In the genomic region with DNA sequence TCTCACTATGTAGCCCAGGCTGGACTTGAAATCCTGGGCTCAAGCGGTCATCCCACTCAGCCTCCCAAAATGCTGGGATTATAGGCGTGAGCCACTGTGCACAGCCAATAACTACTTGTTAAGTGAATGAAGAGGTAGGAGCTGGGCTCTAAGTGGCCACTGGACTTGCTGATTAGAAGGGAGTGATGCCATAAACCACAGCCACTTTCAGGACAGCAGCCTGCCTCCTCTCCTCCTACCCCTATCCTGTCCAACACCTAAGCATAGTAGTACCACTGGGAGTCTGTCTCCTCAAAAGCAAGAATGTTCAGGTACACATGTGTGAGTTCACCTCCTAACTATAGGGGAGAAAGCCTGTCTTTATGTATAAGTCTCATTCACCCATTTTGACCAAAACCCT, we compare ENCODE assay signal across 14 cellular contexts.
"Had no signal": no experiment of that assay in that cellular context is flagged by ENCODE, and none has a peak within 500 bp of the region (broad histone marks: within the 10 kb centered on the region; RNA-seq: fewer than 3 reads in every experiment).

No MANE protein-coding gene starts in this region.

- H3K9me3 Mint-ChIP-seq: natural killer cell, neural progenitor cell, type B pancreatic cell had no signal

- H3K4me1 ChIP-seq: neural progenitor cell had no signal

- H3K4me2 ChIP-seq: neural progenitor cell, smooth muscle cell had no signal

- H3K27me3 ChIP-seq: esophagus muscularis mucosa, gastrocnemius medialis, heart right ventricle, neural progenitor cell, ovary had no signal

- ATAC-seq: gastrocnemius medialis, mucosa of descending colon, natural killer cell, right cardiac atrium had no signal

- H3K27ac ChIP-seq: neural progenitor cell, ovary had no signal

- H3K27ac Mint-ChIP-seq: neural progenitor cell, type B pancreatic cell had no signal

- H3K36me3 ChIP-seq: neural progenitor cell, ovary had no signal

- H3K9ac ChIP-seq: neural progenitor cell had no signal

- H3K9me3 ChIP-seq: esophagus muscularis mucosa, gastrocnemius medialis, heart right ventricle, mucosa of descending colon, ovary had no signal

- H3K36me3 Mint-ChIP-seq: natural killer cell had no signal

- H3K4me3 ChIP-seq: esophagus muscularis mucosa, gastrocnemius medialis, heart right ventricle, mucosa of descending colon, neural progenitor cell, ovary, smooth muscle cell had no signal

- H3K4me3 Mint-ChIP-seq: natural killer cell, neural progenitor cell, type B pancreatic cell had no signal

- H3K27me3 Mint-ChIP-seq: type B pancreatic cell had no signal

- DNase-seq: effector memory CD4-positive, alpha-beta T cell; gastrocnemius medialis; heart right ventricle; kidney glomerular epithelial cell; mucosa of descending colon; natural killer cell; ovary; right cardiac atrium; stimulated activated CD4-positive, alpha-beta T cell treated with anti-CD3 and anti-CD28 coated beads, Interleukin-4, amount 100 ng/mL, for 4 hours; stimulated activated naive CD4-positive, alpha-beta T cell treated with Interleukin-2 at 50 U/mL for 16 hours had no signal

- H3K4me1 Mint-ChIP-seq: natural killer cell, neural progenitor cell had no signal

- H2AFZ ChIP-seq: neural progenitor cell had no signal
